Comparison of ENCODE assay signal across 12 cellular contexts in the genomic region with DNA sequence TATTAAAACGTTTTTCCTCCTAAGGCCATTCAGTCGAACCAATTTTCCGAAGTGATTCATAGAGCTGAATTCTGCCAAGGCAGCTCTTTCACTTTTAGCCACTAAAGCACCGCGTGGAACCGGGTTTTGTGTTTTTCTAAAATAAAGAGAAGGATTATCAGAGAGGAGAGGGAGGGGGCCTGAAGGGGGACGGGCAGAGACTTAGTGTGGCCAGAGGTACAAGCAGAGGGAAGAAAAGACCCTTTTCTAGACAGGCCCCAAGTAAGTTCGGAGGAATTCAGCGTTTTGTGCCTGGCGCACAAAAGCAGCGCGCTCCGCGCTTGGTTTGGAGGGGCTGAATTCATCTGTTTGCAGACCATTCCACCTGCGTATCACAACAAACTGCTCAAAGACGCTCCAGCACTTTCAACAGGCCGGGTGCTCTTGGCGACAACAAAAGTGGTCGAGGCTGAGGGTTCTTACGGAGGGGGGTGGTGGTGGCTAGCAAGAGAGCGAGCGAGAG. TPM values are rescaled to one million over a fixed set of nuclear protein-coding genes. Genes with fewer than 3 reads are reported as not detected.
DNase-seq lines count a peak whose midpoint lies in the region; ATAC-seq, FAIRE-seq and TF ChIP-seq lines count a peak whose summit lies in the region.
"Had no signal": no experiment of that assay in that cellular context is flagged by ENCODE, and none has a peak within 500 bp of the region (broad histone marks: within the 10 kb centered on the region; RNA-seq: fewer than 3 reads in every experiment).

No MANE protein-coding gene starts in this region.

- H3K27ac ChIP-seq in PC-3 (ENCODE audit: low read length), result no peak overlapping the region

- H3K9ac ChIP-seq in PC-3 (ENCODE audit: low read length), result no peak overlapping the region

- no TSS peak for BruUV-seq in PC-3 (replicated peaks; lab: Mats Ljungman, UMichigan)

- POLR2A ChIA-PET in PC-3 (lab: Charles Lee; ENCODE audit: unreplicated experiment), result no interaction called here

- peak overlapping the region; percentile 37 for H3K4me2 ChIP-seq in PC-3 (ENCODE audit: low read length)

- peak; percentile 48 for DNase-seq in ELF-1 (ENCODE audit: low read depth, low spot score)
- DNase-seq in PC-3, result no peak
- peak; percentile 32 for DNase-seq in fibroblast of mammary gland (ENCODE audit: low read depth)
- DNase-seq in osteocyte (ENCODE audit: extremely low spot score, unreplicated experiment), result no peak
- DNase-seq in GM12891 (ENCODE audit: insufficient read length, low spot score), result no peak
- DNase-seq in NCI-H146 (lab: John Stamatoyannopoulos, UW), result no peak
- DNase-seq: central memory CD4-positive, alpha-beta T cell; NCI-H446 had no signal

- no peak for ATAC-seq in PC-3
- ATAC-seq in GM18909 (IDR thresholded peaks at IDR 0.05; ENCODE audit: poor library complexity, unreplicated experiment), result no peak
- ATAC-seq in HG03039 (IDR thresholded peaks at IDR 0.05; ENCODE audit: unreplicated experiment), result no peak

- no peak overlapping the region for H2AFZ ChIP-seq in PC-3 (ENCODE audit: low read length)

- no peaks in the 10 kb centered on the region for H3K9me3 ChIP-seq in PC-3 (ENCODE audit: low read length)

- H3K36me3 ChIP-seq in PC-3 (ENCODE audit: low read depth, low read length), result no peaks in the 10 kb centered on the region

- no peaks in the 10 kb centered on the region for H4K20me1 ChIP-seq in PC-3 (ENCODE audit: low read length)

- H3K9me2 ChIP-seq in PC-3 (replicated peaks; ENCODE audit: low read length), result no peaks in the 10 kb centered on the region

- H3K79me2 ChIP-seq in PC-3 (ENCODE audit: low read length), result no peaks in the 10 kb centered on the region

- peaks cover 44% of the 10 kb centered on the region for H3K27me3 ChIP-seq in PC-3 (ENCODE audit: low read length)

- H3K4me3 Mint-ChIP-seq in osteocyte (ENCODE audit: unreplicated experiment), result peak overlapping the region; percentile 62

- H3K27me3 Mint-ChIP-seq in osteocyte (ENCODE audit: unreplicated experiment), result peaks cover 87% of the 10 kb centered on the region

- intact Hi-C loops in PC-3 (cut with micrococcal nuclease), result no loop called here

- no peaks in the 10 kb centered on the region for H3F3A ChIP-seq in PC-3 (ENCODE audit: low read length, unreplicated experiment)

- TF ChIP-seq CTCF in PC-3 (conservative IDR thresholded peaks at IDR 0.05; ENCODE audit: low read depth, low read length), result no peak
- no peak for TF ChIP-seq CTCF in fibroblast of mammary gland (conservative IDR thresholded peaks at IDR 0.05; ENCODE audit: control insufficient read depth, insufficient read depth, low read depth, low read length)
- TF ChIP-seq CTCF in osteocyte (IDR thresholded peaks at IDR 0.05), result no peak

- H3K36me3 Mint-ChIP-seq in osteocyte (ENCODE audit: unreplicated experiment), result no peaks in the 10 kb centered on the region

- H3K27ac Mint-ChIP-seq in osteocyte (ENCODE audit: unreplicated experiment), result no peak overlapping the region

- FAIRE-seq in GM12891 (lab: Jason Lieb, UNC), result no peak
- FAIRE-seq: G401.6 had no signal

- H3K4me3 ChIP-seq in PC-3 (ENCODE audit: low read length) (peak overlapping the region; percentile 34), fibroblast of mammary gland (ENCODE audit: control insufficient read depth, low read depth, low read length) (peak overlapping the region; percentile 19)

- H3K9me3 Mint-ChIP-seq in osteocyte (ENCODE audit: unreplicated experiment), result no peaks in the 10 kb centered on the region

- no peak for TF ChIP-seq POLR2A in GM12891 (IDR thresholded peaks at IDR 0.05; ENCODE audit: low read depth, low read length)

- H3K4me1 ChIP-seq in PC-3 (ENCODE audit: insufficient read depth, low read length), result no peaks in the 10 kb centered on the region

- peaks cover 44% of the 10 kb centered on the region for H3K4me1 Mint-ChIP-seq in osteocyte (ENCODE audit: unreplicated experiment)

- CTCF ChIA-PET in PC-3 (lab: Charles Lee), result no interaction called here

TF ChIP-seq in GM12891, 5 proteins besides CTCF, POLR2A, EP300 and RAD21:
- no peak for TF ChIP-seq POLR2AphosphoS5 (IDR thresholded peaks at IDR 0.05; ENCODE audit: low read depth, low read length)
- TF ChIP-seq PAX5 (IDR thresholded peaks at IDR 0.05; ENCODE audit: insufficient read depth, low read length, severe bottlenecking), result no peak
- no peak for TF ChIP-seq SPI1 (IDR thresholded peaks at IDR 0.05; ENCODE audit: low read depth, low read length)
- no peak for TF ChIP-seq POU2F2 (IDR thresholded peaks at IDR 0.05; ENCODE audit: low read depth, low read length)
- TF ChIP-seq TAF1 (IDR thresholded peaks at IDR 0.05; ENCODE audit: low read depth, low read length), result no peak

RNA-seq across cellular contexts. Expression of gene FEZF2, which starts 1.1 kb away (rescaled TPM):
- not detected in 2 replicates for total RNA-seq in PC-3 (2014; rRNA removed)
- total RNA-seq in osteocyte, result not detected in 2 replicates
- not detected for polyA plus RNA-seq in GM12891 (2012; ENCODE audit: low read depth, missing spikeins)
- total RNA-seq: renal cortical epithelial cell had no signal

Comparison
In these comparisons a context has a peak if more than half of its experiments do, and no peak if none do; other contexts are left out.
1. DNase-seq: peak in ELF-1 (single experiment) and fibroblast of mammary gland (single experiment); none in PC-3 (single experiment), osteocyte (single experiment), GM12891 (single experiment) and NCI-H146 (single experiment).